In genomic region chr5:150131978-150132694, GRCh38 we compare ENCODE assay signal across 16 cellular contexts. TPM values are rescaled to one million over a fixed set of nuclear protein-coding genes. Genes with fewer than 3 reads are reported as not detected.
A peak's percentile ranks its signal among the peaks of the same experiment; 100 is the strongest.
DNase-seq lines count a peak whose midpoint lies in the region; ATAC-seq and TF ChIP-seq lines count a peak whose summit lies in the region.
"Had no signal": no experiment of that assay in that cellular context is flagged by ENCODE, and none has a peak within 500 bp of the region (broad histone marks: within the 10 kb centered on the region; RNA-seq: fewer than 3 reads in every experiment).

No MANE protein-coding gene starts in this region.

- in situ Hi-C loops in KBM-7 (cut with MboI; ENCODE audit: low pct_unique_long_range_greater_than_20kb, low sequenced_read_pairs) = no loop called here

- no peak for TF ChIP-seq CTCF in ascending aorta (IDR thresholded peaks at IDR 0.05)
- TF ChIP-seq CTCF in suprapubic skin (IDR thresholded peaks at IDR 0.05) = no peak

- H3K36me3 ChIP-seq in ascending aorta (peaks cover 52 to 90% of the 10 kb centered on the region in 2 donors), suprapubic skin (peaks cover 11% of the 10 kb centered on the region)
- H3K36me3 ChIP-seq: left lung, pancreas had no signal

- H3K27ac ChIP-seq in ascending aorta = peak overlapping the region; percentile 98 to 99
- H3K27ac ChIP-seq in right cardiac atrium (ENCODE audit: low read length) = no peak overlapping the region
- peak overlapping the region; percentile 10 for H3K27ac ChIP-seq in suprapubic skin
- H3K27ac ChIP-seq: HL-60, left lung, pancreas, SK-N-MC had no signal

- H3K27me3 ChIP-seq in ascending aorta = no peaks in the 10 kb centered on the region
- H3K27me3 ChIP-seq in right cardiac atrium (ENCODE audit: control insufficient read depth, insufficient read depth) = no peaks in the 10 kb centered on the region
- no peaks in the 10 kb centered on the region for H3K27me3 ChIP-seq in suprapubic skin
- H3K27me3 ChIP-seq: left lung, pancreas had no signal

- WGBS in right cardiac atrium = 57% methylated on average over 12 of the region's 12 CpGs
- WGBS in suprapubic skin = 54% methylated on average over 11 of the region's 12 CpGs

- no peak for TF ChIP-seq EP300 in suprapubic skin (IDR thresholded peaks at IDR 0.05)

- intact Hi-C loops in ascending aorta (cut with DNase I) = loop anchor here (2.0 to 10.0 kb wide), 3 partner anchors 29 to 1543 kb away; no protein-coding TSS in a partner anchor
- intact Hi-C loops in right cardiac atrium (cut with DNase I) = loop anchor here (2.0 to 5.0 kb wide), 2 partner anchors 85 to 87 kb away; no protein-coding TSS in a partner anchor

- no peak overlapping the region for H3K4me3 ChIP-seq in ascending aorta
- H3K4me3 ChIP-seq in right cardiac atrium (ENCODE audit: low read length) = no peak overlapping the region
- H3K4me3 ChIP-seq in suprapubic skin = no peak overlapping the region
- H3K4me3 ChIP-seq: left lung, pancreas, SK-N-MC had no signal

- no peak for ATAC-seq in right cardiac atrium
- ATAC-seq: left lung, pancreas had no signal

- TF ChIP-seq POLR2A in suprapubic skin (IDR thresholded peaks at IDR 0.05) (no peak), erythroblast (IDR thresholded peaks at IDR 0.05; ENCODE audit: low read length) (no peak)

- H3K4me1 ChIP-seq in ascending aorta (peaks cover 29 to 68% of the 10 kb centered on the region in 2 donors), right cardiac atrium (ENCODE audit: control insufficient read depth, insufficient read depth, low read length) (peaks cover 3% of the 10 kb centered on the region), suprapubic skin (peaks cover 34% of the 10 kb centered on the region)
- H3K4me1 ChIP-seq: pancreas had no signal

- DNase-seq in KBM-7 (peak; percentile 81), ascending aorta (ENCODE audit: low spot score in 2 of 2) (no peak), right cardiac atrium (peak in 2 of 3 donors; percentile 52 to 55), suprapubic skin (ENCODE audit: low spot score in 2 of 2) (no peak), NCI-H2029 (lab: John Stamatoyannopoulos, UW) (no peak), erythroblast (lab: John Stamatoyannopoulos, UW) (no peak), NCI-H345 (lab: John Stamatoyannopoulos, UW) (no peak), HuH-7.5 (ENCODE audit: low spot score) (no peak)
- DNase-seq: activated CD4-positive, alpha-beta T cell treated with anti-CD3 and anti-CD28 coated beads, Interleukin-2, amount 10 ng/mL, durations not matched to agents 7 days and 5 days; activated naive CD4-positive, alpha-beta T cell treated with Interleukin-2 at 50 U/mL for 16 hours; MM.1S; NCI-H774 had no signal

- H3K9me3 ChIP-seq in ascending aorta (no peaks in the 10 kb centered on the region), right cardiac atrium (ENCODE audit: control insufficient read depth, low read length) (no peaks in the 10 kb centered on the region), suprapubic skin (no peaks in the 10 kb centered on the region)
- H3K9me3 ChIP-seq: left lung, pancreas had no signal

RNA-seq across cellular contexts. Expression of gene PDGFRB, which starts 23.5 kb away (rescaled TPM):
- total RNA-seq in ascending aorta = 341 TPM
- 10 to 100 TPM; 42.7 to 68.0 (median 46.4) TPM for total RNA-seq in right cardiac atrium
- polyA plus RNA-seq in right cardiac atrium = 24.6 TPM
- 10 to 100 TPM; 23.8 to 51.4 (median 43.9) TPM for total RNA-seq in suprapubic skin

RNA-seq across cellular contexts. Expression of gene CDX1, which starts 34.4 kb away (rescaled TPM):
- not detected for total RNA-seq in ascending aorta
- under 1 TPM in 1 of 4 donors, not detected in 3; 0.23 TPM for total RNA-seq in right cardiac atrium
- 0.09 TPM for polyA plus RNA-seq in right cardiac atrium
- under 1 TPM in 2 of 4 donors, not detected in 2; 0.26 to 0.76 TPM for total RNA-seq in suprapubic skin
- total RNA-seq: activated CD4-positive, alpha-beta T cell treated with anti-CD3 and anti-CD28 coated beads, Interleukin-2, amount 10 ng/mL, durations not matched to agents 7 days and 5 days had no signal

RNA-seq across cellular contexts. Expression of gene CSF1R, which starts 45.8 kb away (rescaled TPM):
- total RNA-seq in ascending aorta (70.9 TPM), right cardiac atrium (10 to 100 TPM; 16.5 to 31.6 (median 24.8) TPM), suprapubic skin (10 to 100 TPM in 3 of 4 donors, 1 to 10 TPM in 1; 9.9 to 39.7 (median 19.7) TPM)
- 4.5 TPM for polyA plus RNA-seq in right cardiac atrium

RNA-seq across cellular contexts. Expression of gene SLC6A7, which starts 57.7 kb away (rescaled TPM):
- total RNA-seq in ascending aorta (not detected), right cardiac atrium (not detected), suprapubic skin (not detected)
- not detected for polyA plus RNA-seq in right cardiac atrium
- total RNA-seq: activated CD4-positive, alpha-beta T cell treated with anti-CD3 and anti-CD28 coated beads, Interleukin-2, amount 10 ng/mL, durations not matched to agents 7 days and 5 days; left lung; pancreas had no signal
- polyA plus RNA-seq: pancreas had no signal

Comparison
In these comparisons a context has a peak if more than half of its experiments do, and no peak if none do; other contexts are left out.
1. DNase-seq: peak in KBM-7 (single experiment) and right cardiac atrium (2 of 3); none in ascending aorta (0 of 2), suprapubic skin (0 of 2), NCI-H2029 (single experiment), erythroblast (0 of 2), NCI-H345 (single experiment) and HuH-7.5 (single experiment).